2 cellular contexts compared by ENCODE assay signal in the genomic region with DNA sequence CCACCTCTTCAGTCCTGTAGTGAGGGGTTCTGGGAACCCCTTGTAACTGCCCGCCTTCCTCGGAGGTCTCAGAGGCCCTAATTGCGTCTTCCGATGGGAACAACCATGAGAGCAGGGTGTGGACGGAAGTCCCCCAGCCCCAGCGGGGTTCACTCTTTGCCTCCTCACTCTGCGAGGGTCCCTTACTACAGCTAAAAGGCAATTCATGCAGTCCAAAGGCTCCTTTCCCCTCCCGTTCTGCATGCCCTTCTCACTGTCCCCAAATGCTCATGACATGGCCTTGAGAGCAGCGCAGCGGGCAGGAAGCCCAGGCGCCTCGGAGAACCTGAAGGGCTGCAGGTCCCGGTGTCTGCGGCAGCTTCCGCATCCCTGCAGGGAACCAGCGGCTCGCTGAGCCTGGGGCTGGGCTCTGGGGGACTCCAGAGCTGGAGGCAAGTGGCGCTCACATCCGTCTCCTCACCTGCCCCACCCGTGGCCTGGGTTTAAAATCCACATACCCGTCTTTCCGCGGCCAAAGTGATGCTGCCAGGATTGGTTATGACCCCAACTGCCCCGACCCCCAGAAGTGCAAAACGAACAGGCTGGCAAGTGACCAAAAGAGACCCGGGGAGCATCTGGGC.
TF ChIP-seq lines count a peak whose summit lies in the region.

No MANE protein-coding gene starts in this region.

TF ChIP-seq in SK-N-SH, 30 proteins besides CTCF, POLR2A, EP300 and RAD21 (continued from another document):
- TF ChIP-seq CHD2 (IDR thresholded peaks at IDR 0.05; ENCODE audit: low read length, partially characterized antibody) (no peak), FOXJ3 (CRISPR knock-in tag; IDR thresholded peaks at IDR 0.05) (no peak), RFX5 (IDR thresholded peaks at IDR 0.05; ENCODE audit: low read length) (no peak), SIN3A (IDR thresholded peaks at IDR 0.05; ENCODE audit: borderline replicate concordance, low read depth, low read length) (no peak), NFIC (IDR thresholded peaks at IDR 0.05; ENCODE audit: borderline replicate concordance) (no peak), NRF1 (IDR thresholded peaks at IDR 0.05; ENCODE audit: low read depth, low read length) (no peak), SMC3 (IDR thresholded peaks at IDR 0.05; ENCODE audit: low read depth, low read length) (no peak), YY1 (IDR thresholded peaks at IDR 0.05; ENCODE audit: low read depth) (no peak), RCOR1 (IDR thresholded peaks at IDR 0.05; ENCODE audit: low read length) (no peak), ELF1 (IDR thresholded peaks at IDR 0.05) (no peak), GATA2 (CRISPR knock-in tag; IDR thresholded peaks at IDR 0.05) (no peak), MXI1 (IDR thresholded peaks at IDR 0.05; ENCODE audit: low read depth, low read length) (no peak)
- TF ChIP-seq, protein P1, sequence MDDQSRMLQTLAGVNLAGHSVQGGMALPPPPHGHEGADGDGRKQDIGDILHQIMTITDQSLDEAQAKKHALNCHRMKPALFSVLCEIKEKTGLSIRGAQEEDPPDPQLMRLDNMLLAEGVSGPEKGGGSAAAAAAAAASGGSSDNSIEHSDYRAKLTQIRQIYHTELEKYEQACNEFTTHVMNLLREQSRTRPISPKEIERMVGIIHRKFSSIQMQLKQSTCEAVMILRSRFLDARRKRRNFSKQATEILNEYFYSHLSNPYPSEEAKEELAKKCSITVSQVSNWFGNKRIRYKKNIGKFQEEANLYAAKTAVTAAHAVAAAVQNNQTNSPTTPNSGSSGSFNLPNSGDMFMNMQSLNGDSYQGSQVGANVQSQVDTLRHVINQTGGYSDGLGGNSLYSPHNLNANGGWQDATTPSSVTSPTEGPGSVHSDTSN (IDR thresholded peaks at IDR 0.05): no peak
- TF ChIP-seq, protein P2, sequence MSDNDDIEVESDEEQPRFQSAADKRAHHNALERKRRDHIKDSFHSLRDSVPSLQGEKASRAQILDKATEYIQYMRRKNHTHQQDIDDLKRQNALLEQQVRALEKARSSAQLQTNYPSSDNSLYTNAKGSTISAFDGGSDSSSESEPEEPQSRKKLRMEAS (IDR thresholded peaks at IDR 0.05; ENCODE audit: low read depth): no peak
- TF ChIP-seq, protein P3, sequence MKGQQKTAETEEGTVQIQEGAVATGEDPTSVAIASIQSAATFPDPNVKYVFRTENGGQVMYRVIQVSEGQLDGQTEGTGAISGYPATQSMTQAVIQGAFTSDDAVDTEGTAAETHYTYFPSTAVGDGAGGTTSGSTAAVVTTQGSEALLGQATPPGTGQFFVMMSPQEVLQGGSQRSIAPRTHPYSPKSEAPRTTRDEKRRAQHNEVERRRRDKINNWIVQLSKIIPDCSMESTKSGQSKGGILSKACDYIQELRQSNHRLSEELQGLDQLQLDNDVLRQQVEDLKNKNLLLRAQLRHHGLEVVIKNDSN (IDR thresholded peaks at IDR 0.05; ENCODE audit: borderline replicate concordance, low read depth): no peak
- TF ChIP-seq, protein P4, sequence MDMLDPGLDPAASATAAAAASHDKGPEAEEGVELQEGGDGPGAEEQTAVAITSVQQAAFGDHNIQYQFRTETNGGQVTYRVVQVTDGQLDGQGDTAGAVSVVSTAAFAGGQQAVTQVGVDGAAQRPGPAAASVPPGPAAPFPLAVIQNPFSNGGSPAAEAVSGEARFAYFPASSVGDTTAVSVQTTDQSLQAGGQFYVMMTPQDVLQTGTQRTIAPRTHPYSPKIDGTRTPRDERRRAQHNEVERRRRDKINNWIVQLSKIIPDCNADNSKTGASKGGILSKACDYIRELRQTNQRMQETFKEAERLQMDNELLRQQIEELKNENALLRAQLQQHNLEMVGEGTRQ (IDR thresholded peaks at IDR 0.05; ENCODE audit: borderline replicate concordance, low read depth, low read length): no peak
TF ChIP-seq in SK-N-SH: peak in this region for 0.

TF ChIP-seq in SK-N-SH treated with all-trans-retinoic acid at 6 μM for 48 hours, 23 proteins besides CTCF, POLR2A, EP300 and RAD21 (continued from another document):
- TF ChIP-seq, protein P5, sequence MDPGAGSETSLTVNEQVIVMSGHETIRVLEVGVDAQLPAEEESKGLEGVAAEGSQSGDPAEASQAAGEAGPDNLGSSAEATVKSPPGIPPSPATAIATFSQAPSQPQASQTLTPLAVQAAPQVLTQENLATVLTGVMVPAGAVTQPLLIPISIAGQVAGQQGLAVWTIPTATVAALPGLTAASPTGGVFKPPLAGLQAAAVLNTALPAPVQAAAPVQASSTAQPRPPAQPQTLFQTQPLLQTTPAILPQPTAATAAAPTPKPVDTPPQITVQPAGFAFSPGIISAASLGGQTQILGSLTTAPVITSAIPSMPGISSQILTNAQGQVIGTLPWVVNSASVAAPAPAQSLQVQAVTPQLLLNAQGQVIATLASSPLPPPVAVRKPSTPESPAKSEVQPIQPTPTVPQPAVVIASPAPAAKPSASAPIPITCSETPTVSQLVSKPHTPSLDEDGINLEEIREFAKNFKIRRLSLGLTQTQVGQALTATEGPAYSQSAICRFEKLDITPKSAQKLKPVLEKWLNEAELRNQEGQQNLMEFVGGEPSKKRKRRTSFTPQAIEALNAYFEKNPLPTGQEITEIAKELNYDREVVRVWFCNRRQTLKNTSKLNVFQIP (CRISPR knock-in tag; IDR thresholded peaks at IDR 0.05; ENCODE audit: borderline replicate concordance, low read depth): no peak
- TF ChIP-seq ZNF70 (CRISPR knock-in tag; IDR thresholded peaks at IDR 0.05): no peak
- no peak for TF ChIP-seq ZNF8 (CRISPR knock-in tag; IDR thresholded peaks at IDR 0.05)
- no peak for TF ChIP-seq ZNF565 (CRISPR knock-in tag; conservative IDR thresholded peaks at IDR 0.05; ENCODE audit: low read depth)
- TF ChIP-seq ZC3H10 (CRISPR knock-in tag; IDR thresholded peaks at IDR 0.05): no peak
- TF ChIP-seq, protein P6, sequence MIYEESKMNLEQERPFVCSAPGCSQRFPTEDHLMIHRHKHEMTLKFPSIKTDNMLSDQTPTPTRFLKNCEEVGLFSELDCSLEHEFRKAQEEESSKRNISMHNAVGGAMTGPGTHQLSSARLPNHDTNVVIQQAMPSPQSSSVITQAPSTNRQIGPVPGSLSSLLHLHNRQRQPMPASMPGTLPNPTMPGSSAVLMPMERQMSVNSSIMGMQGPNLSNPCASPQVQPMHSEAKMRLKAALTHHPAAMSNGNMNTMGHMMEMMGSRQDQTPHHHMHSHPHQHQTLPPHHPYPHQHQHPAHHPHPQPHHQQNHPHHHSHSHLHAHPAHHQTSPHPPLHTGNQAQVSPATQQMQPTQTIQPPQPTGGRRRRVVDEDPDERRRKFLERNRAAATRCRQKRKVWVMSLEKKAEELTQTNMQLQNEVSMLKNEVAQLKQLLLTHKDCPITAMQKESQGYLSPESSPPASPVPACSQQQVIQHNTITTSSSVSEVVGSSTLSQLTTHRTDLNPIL (CRISPR knock-in tag; IDR thresholded peaks at IDR 0.05; ENCODE audit: low read depth): no peak
- no peak for TF ChIP-seq ESRRG (CRISPR knock-in tag; IDR thresholded peaks at IDR 0.05)
- TF ChIP-seq GLIS3 (CRISPR knock-in tag; IDR thresholded peaks at IDR 0.05): no peak
- no peak for TF ChIP-seq OSR1 (CRISPR knock-in tag; IDR thresholded peaks at IDR 0.05)
- no peak for TF ChIP-seq PPARA (CRISPR knock-in tag; IDR thresholded peaks at IDR 0.05; ENCODE audit: borderline replicate concordance)
- TF ChIP-seq, protein P7, sequence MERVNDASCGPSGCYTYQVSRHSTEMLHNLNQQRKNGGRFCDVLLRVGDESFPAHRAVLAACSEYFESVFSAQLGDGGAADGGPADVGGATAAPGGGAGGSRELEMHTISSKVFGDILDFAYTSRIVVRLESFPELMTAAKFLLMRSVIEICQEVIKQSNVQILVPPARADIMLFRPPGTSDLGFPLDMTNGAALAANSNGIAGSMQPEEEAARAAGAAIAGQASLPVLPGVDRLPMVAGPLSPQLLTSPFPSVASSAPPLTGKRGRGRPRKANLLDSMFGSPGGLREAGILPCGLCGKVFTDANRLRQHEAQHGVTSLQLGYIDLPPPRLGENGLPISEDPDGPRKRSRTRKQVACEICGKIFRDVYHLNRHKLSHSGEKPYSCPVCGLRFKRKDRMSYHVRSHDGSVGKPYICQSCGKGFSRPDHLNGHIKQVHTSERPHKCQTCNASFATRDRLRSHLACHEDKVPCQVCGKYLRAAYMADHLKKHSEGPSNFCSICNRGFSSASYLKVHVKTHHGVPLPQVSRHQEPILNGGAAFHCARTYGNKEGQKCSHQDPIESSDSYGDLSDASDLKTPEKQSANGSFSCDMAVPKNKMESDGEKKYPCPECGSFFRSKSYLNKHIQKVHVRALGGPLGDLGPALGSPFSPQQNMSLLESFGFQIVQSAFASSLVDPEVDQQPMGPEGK (CRISPR knock-in tag; IDR thresholded peaks at IDR 0.05; ENCODE audit: borderline replicate concordance): no peak
- TF ChIP-seq RARB (CRISPR knock-in tag; IDR thresholded peaks at IDR 0.05): no peak
- TF ChIP-seq BACH2 (CRISPR knock-in tag; IDR thresholded peaks at IDR 0.05; ENCODE audit: borderline replicate concordance): no peak
- TF ChIP-seq SNAI2 (CRISPR knock-in tag; IDR thresholded peaks at IDR 0.05): no peak
- TF ChIP-seq TOX (CRISPR knock-in tag; IDR thresholded peaks at IDR 0.05; ENCODE audit: borderline replicate concordance): no peak
- TF ChIP-seq ZFP3 (CRISPR knock-in tag; IDR thresholded peaks at IDR 0.05): no peak
- TF ChIP-seq TCF4 (CRISPR knock-in tag; IDR thresholded peaks at IDR 0.05; ENCODE audit: borderline replicate concordance): no peak
